In the genomic region with DNA sequence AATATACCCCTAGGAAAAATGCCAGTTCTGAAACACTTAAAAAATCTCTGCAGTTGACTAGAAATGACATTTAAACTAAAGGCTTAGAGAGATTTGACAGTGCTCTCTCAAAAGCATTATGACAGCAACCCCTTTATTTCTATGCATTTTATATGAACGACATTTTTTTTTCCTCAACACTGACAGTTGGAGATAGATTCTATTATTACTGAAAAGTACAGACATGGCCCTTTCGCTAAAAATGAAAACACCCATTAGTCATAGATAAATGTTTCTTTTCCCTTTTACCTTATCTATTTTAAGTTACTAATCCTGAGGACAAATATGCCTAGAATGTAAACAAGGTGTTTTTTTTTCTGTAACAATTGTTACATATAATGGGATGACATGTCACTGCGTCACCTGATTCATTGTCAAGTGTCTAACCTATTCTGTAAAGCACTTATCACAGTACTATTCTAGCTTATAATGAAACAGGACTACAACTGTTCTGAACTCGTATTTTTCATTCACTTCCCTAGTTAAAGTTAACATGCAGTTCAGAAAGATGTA, we compare ENCODE assay signal across 11 cellular contexts.
"Had no signal": no experiment of that assay in that cellular context is flagged by ENCODE, and none has a peak within 500 bp of the region (broad histone marks: within the 10 kb centered on the region; RNA-seq: fewer than 3 reads in every experiment).

No MANE protein-coding gene starts in this region.

- DNase-seq: H9, HFFc6, Karpas-422, KBM-7 had no signal

- FAIRE-seq: H1, H54, HepG2 had no signal

- H3K4me2 ChIP-seq: GM23338, KMS-11 had no signal

- H3K4me3 ChIP-seq: GM23338 had no signal

- ATAC-seq: GM23338, HCT116, HepG2 had no signal

- H3K27ac ChIP-seq: HL-60, KMS-11 had no signal
